Comparison of ENCODE assay signal across 26 cellular contexts in genomic region chr10:31686566-31686965, GRCh38.
"Had no signal": no experiment of that assay in that cellular context is flagged by ENCODE, and none has a peak within 500 bp of the region (broad histone marks: within the 10 kb centered on the region; RNA-seq: fewer than 3 reads in every experiment).

No MANE protein-coding gene starts in this region.

- H3K4me3 Mint-ChIP-seq: activated CD4-positive, alpha-beta T cell treated with anti-CD3 and anti-CD28 coated beads, Interleukin-2, amount 10 ng/mL, durations not matched to agents 24 days and 14 days; activated naive CD4-positive, alpha-beta T cell treated with anti-CD3 and anti-CD28 coated beads, Interleukin-2, amount 10 ng/mL, durations not matched to agents 7 days and 5 days; activated naive CD8-positive, alpha-beta T cell treated with anti-CD3 and anti-CD28 coated beads, Interleukin-2, amount 50 U/mL, for 24 hours; activated T-helper 17 cell treated with anti-CD3 and anti-CD28 coated beads, Interleukin-2, amount 50 U/mL, for 72 hours; T-helper 17 cell; WTC11 had no signal

- H3K27ac ChIP-seq: brain microvascular endothelial cell, cardiac muscle cell, Peyer's patch, RWPE1 had no signal

- H3K27me3 Mint-ChIP-seq: activated CD4-positive, alpha-beta T cell treated with anti-CD3 and anti-CD28 coated beads, Interleukin-2, amount 10 ng/mL, durations not matched to agents 24 days and 14 days; activated naive CD4-positive, alpha-beta T cell treated with anti-CD3 and anti-CD28 coated beads, Interleukin-2, amount 10 ng/mL, durations not matched to agents 7 days and 5 days; activated naive CD8-positive, alpha-beta T cell treated with anti-CD3 and anti-CD28 coated beads, Interleukin-2, amount 50 U/mL, for 24 hours; T-helper 17 cell had no signal

- DNase-seq: activated CD4-positive, alpha-beta T cell treated with anti-CD3 and anti-CD28 coated beads, Interleukin-2, amount 10 ng/mL, durations not matched to agents 24 days and 14 days; activated CD4-positive, alpha-beta T cell treated with anti-CD3 and anti-CD28 coated beads, Interleukin-2, amount 50 U/mL, for 48 hours; activated CD4-positive, CD25-positive, alpha-beta regulatory T cell treated with anti-CD3 and anti-CD28 coated beads, Interleukin-2, amount 50 U/mL, for 72 hours; activated gamma-delta T cell; activated naive CD4-positive, alpha-beta T cell treated with anti-CD3 and anti-CD28 coated beads, Interleukin-2, amount 10 ng/mL, durations not matched to agents 7 days and 5 days; activated naive CD8-positive, alpha-beta T cell treated with anti-CD3 and anti-CD28 coated beads, Interleukin-2, amount 50 U/mL, for 24 hours; activated T-cell treated with anti-CD3 and anti-CD28 coated beads for 4 hours; activated T-cell treated with anti-CD3 and anti-CD28 coated beads, Interleukin-2, amount 50 U/mL, for 48 hours; amniotic stem cell; brain microvascular endothelial cell; Karpas-422; MV-4-11; NCI-H1105; NCI-H1436; NCI-H187; NCI-H2081 treated with DMSO at 0.1 percent for 48 hours; NCI-H446; NCI-H524; Peyer's patch; SHP77 treated with DMSO at 0.1 percent for 48 hours; T-helper 17 cell; T-helper 9 cell had no signal

- H3K4me1 Mint-ChIP-seq: activated CD4-positive, alpha-beta T cell treated with anti-CD3 and anti-CD28 coated beads, Interleukin-2, amount 10 ng/mL, durations not matched to agents 24 days and 14 days; activated naive CD4-positive, alpha-beta T cell treated with anti-CD3 and anti-CD28 coated beads, Interleukin-2, amount 10 ng/mL, durations not matched to agents 7 days and 5 days; activated naive CD8-positive, alpha-beta T cell treated with anti-CD3 and anti-CD28 coated beads, Interleukin-2, amount 50 U/mL, for 24 hours; activated T-helper 17 cell treated with anti-CD3 and anti-CD28 coated beads, Interleukin-2, amount 50 U/mL, for 72 hours; T-helper 17 cell; WTC11 had no signal

- H3K36me3 ChIP-seq: brain microvascular endothelial cell, cardiac muscle cell, Peyer's patch had no signal

- H3K4me3 ChIP-seq: cardiac muscle cell, Peyer's patch had no signal

- ATAC-seq: activated naive CD8-positive, alpha-beta T cell treated with anti-CD3 and anti-CD28 coated beads, Interleukin-2, amount 50 U/mL, for 24 hours; activated T-helper 17 cell treated with anti-CD3 and anti-CD28 coated beads, Interleukin-2, amount 50 U/mL, for 72 hours; T-helper 17 cell; WTC11 had no signal

- H3K27me3 ChIP-seq: brain microvascular endothelial cell, cardiac muscle cell, Peyer's patch had no signal

- H3K36me3 Mint-ChIP-seq: activated naive CD4-positive, alpha-beta T cell treated with anti-CD3 and anti-CD28 coated beads, Interleukin-2, amount 10 ng/mL, durations not matched to agents 7 days and 5 days had no signal

- H3K27ac Mint-ChIP-seq: activated CD4-positive, alpha-beta T cell treated with anti-CD3 and anti-CD28 coated beads, Interleukin-2, amount 10 ng/mL, durations not matched to agents 24 days and 14 days; activated naive CD4-positive, alpha-beta T cell treated with anti-CD3 and anti-CD28 coated beads, Interleukin-2, amount 10 ng/mL, durations not matched to agents 7 days and 5 days; activated naive CD8-positive, alpha-beta T cell treated with anti-CD3 and anti-CD28 coated beads, Interleukin-2, amount 50 U/mL, for 24 hours; activated T-helper 17 cell treated with anti-CD3 and anti-CD28 coated beads, Interleukin-2, amount 50 U/mL, for 72 hours; T-helper 17 cell; WTC11 had no signal

- H3K4me1 ChIP-seq: Peyer's patch had no signal
